Comparison of ENCODE assay signal across 17 cellular contexts in the genomic region with DNA sequence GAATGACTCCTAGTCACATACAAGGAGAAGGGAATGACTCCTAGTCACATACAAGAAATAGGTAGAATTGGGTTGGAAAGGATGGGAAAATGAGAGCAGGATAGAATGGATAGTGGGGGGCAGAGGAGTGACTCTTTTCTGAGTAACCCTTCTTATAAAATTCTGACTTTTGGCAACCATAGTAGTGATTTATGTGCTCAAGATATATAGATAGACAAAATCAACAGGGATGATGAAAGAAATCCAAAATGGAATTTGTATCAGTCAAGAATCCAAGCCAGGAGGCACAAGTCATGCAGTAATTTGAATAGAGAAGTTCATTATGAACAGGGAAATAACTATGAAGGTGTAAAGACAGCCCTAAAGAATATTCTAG. TPM values are rescaled to one million over a fixed set of nuclear protein-coding genes. Genes with fewer than 3 reads are reported as not detected.
DNase-seq lines count a peak whose midpoint lies in the region; ATAC-seq and TF ChIP-seq lines count a peak whose summit lies in the region.
"Had no signal": no experiment of that assay in that cellular context is flagged by ENCODE, and none has a peak within 500 bp of the region (broad histone marks: within the 10 kb centered on the region; RNA-seq: fewer than 3 reads in every experiment).

No MANE protein-coding gene starts in this region.

- TF ChIP-seq EP300 in SK-N-SH (IDR thresholded peaks at IDR 0.05; ENCODE audit: borderline replicate concordance in 1 of 2, low read depth in 1 of 2, low read length in 1 of 2), result no peak

- CTCF ChIA-PET in MCF 10A (lab: Yijun Ruan, JAX), result no interaction called here
- CTCF ChIA-PET in PC-9 (lab: Charles Lee), result no interaction called here
- CTCF ChIA-PET in mammary epithelial cell (lab: Charles Lee; ENCODE audit: low non-redundant PET), result no interaction called here
- CTCF ChIA-PET in SK-N-SH (lab: Yijun Ruan, JAX), result interaction anchor here (1.0 kb wide), 1 partner anchor 843 kb away, joined by 3 read pairs; no protein-coding TSS in a partner anchor

- TF ChIP-seq CTCF in MCF 10A (IDR thresholded peaks at IDR 0.05; ENCODE audit: unreplicated experiment) (no peak), breast epithelium (IDR thresholded peaks at IDR 0.05) (no peak), PC-9 (conservative IDR thresholded peaks at IDR 0.05) (no peak), mammary epithelial cell (conservative IDR thresholded peaks at IDR 0.05 in 1 of 2, IDR thresholded peaks at IDR 0.05 in 1 of 2; ENCODE audit: extremely low read depth in 1 of 2, insufficient read depth in 1 of 2, low read depth in 1 of 2, low read length in 2 of 2) (no peak), SK-N-SH (IDR thresholded peaks at IDR 0.05) (no peak), HFFc6 (IDR thresholded peaks at IDR 0.05) (no peak)

- H3K36me3 ChIP-seq in breast epithelium (no peaks in the 10 kb centered on the region), PC-9 (ENCODE audit: low read depth) (no peaks in the 10 kb centered on the region), mammary epithelial cell (ENCODE audit: insufficient read depth, low read length) (no peaks in the 10 kb centered on the region), SK-N-SH (replicated peaks in 1 of 2; ENCODE audit: control insufficient read depth in 1 of 2, insufficient read depth in 2 of 2, low read length in 1 of 2) (no peaks in the 10 kb centered on the region)

- no peaks in the 10 kb centered on the region for H3K79me2 ChIP-seq in PC-9 (ENCODE audit: low read depth)
- no peaks in the 10 kb centered on the region for H3K79me2 ChIP-seq in mammary epithelial cell (ENCODE audit: insufficient read depth, low read length)
- no peaks in the 10 kb centered on the region for H3K79me2 ChIP-seq in SK-N-SH (ENCODE audit: insufficient read depth)

- H3K9me3 ChIP-seq in breast epithelium (no peaks in the 10 kb centered on the region), PC-9 (ENCODE audit: insufficient read depth, low read depth) (peaks cover 7% of the 10 kb centered on the region; the same call in 1 of the 2 replicates), mammary epithelial cell (replicated peaks; ENCODE audit: insufficient read depth, low read length) (no peaks in the 10 kb centered on the region), SK-N-SH (no peaks in the 10 kb centered on the region)

- no peak for TF ChIP-seq POLR2A in breast epithelium (IDR thresholded peaks at IDR 0.05)

- dilution Hi-C loops in mammary epithelial cell (cut with HindIII; ENCODE audit: low sequenced_read_pairs), result no loop called here

- H3K4me1 ChIP-seq in breast epithelium (no peaks in the 10 kb centered on the region), PC-9 (replicated peaks; ENCODE audit: insufficient read depth) (peaks cover 46% of the 10 kb centered on the region), mammary epithelial cell (ENCODE audit: insufficient read depth, low read length) (peaks cover 38% of the 10 kb centered on the region), SK-N-SH (ENCODE audit: control insufficient read depth in 1 of 2, insufficient read depth in 2 of 2, low read depth in 1 of 2, low read length in 1 of 2) (no peaks in the 10 kb centered on the region)

- no TSS peak for BruUV-seq in MCF 10A (replicated peaks; lab: Mats Ljungman, UMichigan)
- no TSS peak for BruUV-seq in PC-9 (replicated peaks; lab: Mats Ljungman, UMichigan)
- BruUV-seq in mammary epithelial cell (replicated peaks; lab: Mats Ljungman, UMichigan), result no TSS peak

- H3K27ac Mint-ChIP-seq in MCF 10A (ENCODE audit: low read depth, unreplicated experiment) (peak overlapping the region; percentile 47), HFFc6 (no peak overlapping the region)
- H3K27ac Mint-ChIP-seq: CD4-positive, alpha-beta T cell had no signal

- no peaks in the 10 kb centered on the region for H3K27me3 Mint-ChIP-seq in MCF 10A (ENCODE audit: insufficient read depth, unreplicated experiment)
- peaks cover 10% of the 10 kb centered on the region for H3K27me3 Mint-ChIP-seq in HFFc6 (ENCODE audit: insufficient read depth)

- no peaks in the 10 kb centered on the region for H3K27me3 ChIP-seq in breast epithelium
- no peaks in the 10 kb centered on the region for H3K27me3 ChIP-seq in PC-9 (ENCODE audit: insufficient read depth, low read depth)
- H3K27me3 ChIP-seq in mammary epithelial cell (ENCODE audit: insufficient read depth, low read length), result no peaks in the 10 kb centered on the region
- H3K27me3 ChIP-seq in SK-N-SH (ENCODE audit: insufficient read depth), result no peaks in the 10 kb centered on the region

- intact Hi-C loops in MCF 10A (cut with micrococcal nuclease) (no loop called here), breast epithelium (cut with DNase I; ENCODE audit: low total_unique reads) (no loop called here), PC-9 (cut with micrococcal nuclease; ENCODE audit: unreplicated experiment) (no loop called here), mammary epithelial cell (cut with micrococcal nuclease) (no loop called here)

- H3F3A ChIP-seq in PC-9 (ENCODE audit: insufficient read depth, low read depth) (peaks cover 26% of the 10 kb centered on the region), SK-N-SH (replicated peaks; ENCODE audit: insufficient read depth) (peaks cover 12% of the 10 kb centered on the region)

- TF ChIP-seq RAD21 in SK-N-SH (IDR thresholded peaks at IDR 0.05; ENCODE audit: low read length), result no peak

- H3K4me2 ChIP-seq in PC-9 (no peak overlapping the region), mammary epithelial cell (ENCODE audit: insufficient read depth, low read depth, low read length) (no peak overlapping the region), SK-N-SH (no peak overlapping the region)

- H3K27ac ChIP-seq in breast epithelium, result no peak overlapping the region
- H3K27ac ChIP-seq in PC-9, result peak overlapping the region; percentile 50
- peak overlapping the region; percentile 9 for H3K27ac ChIP-seq in mammary epithelial cell (ENCODE audit: insufficient read depth, low read depth, low read length)
- no peak overlapping the region; a peak in 1 of 4 replicates for H3K27ac ChIP-seq in SK-N-SH (ENCODE audit: low read depth in 2 of 2, low read length in 1 of 2)

- POLR2A ChIA-PET in MCF 10A (lab: Yijun Ruan, JAX) (interaction anchor here (1.2 kb wide), 1 partner anchor 11 kb away, joined by 4 read pairs; no protein-coding TSS in a partner anchor), PC-9 (lab: Charles Lee; ENCODE audit: unreplicated experiment) (no interaction called here), SK-N-SH (lab: Yijun Ruan, JAX) (no interaction called here)

- H3K9ac ChIP-seq in mammary epithelial cell (ENCODE audit: insufficient read depth, low read length) (no peak overlapping the region), SK-N-SH (no peak overlapping the region)

- H2AFZ ChIP-seq in PC-9 (no peak overlapping the region), mammary epithelial cell (ENCODE audit: low read depth, low read length) (no peak overlapping the region), SK-N-SH (ENCODE audit: low read depth) (no peak overlapping the region)

- H3K4me3 Mint-ChIP-seq in MCF 10A (ENCODE audit: unreplicated experiment) (no peak overlapping the region), HFFc6 (no peak overlapping the region)
- H3K4me3 Mint-ChIP-seq: CD4-positive, alpha-beta T cell had no signal

- H3K4me3 ChIP-seq in breast epithelium (no peak overlapping the region), PC-9 (no peak overlapping the region), mammary epithelial cell (replicated peaks in 1 of 3; ENCODE audit: insufficient read depth in 1 of 3, low read depth in 2 of 3, low read length in 3 of 3) (no peak overlapping the region), SK-N-SH (ENCODE audit: low read depth in 2 of 2, low read length in 1 of 2) (no peak overlapping the region)

- H3K9me3 Mint-ChIP-seq in MCF 10A (ENCODE audit: unreplicated experiment), result no peaks in the 10 kb centered on the region
- no peaks in the 10 kb centered on the region for H3K9me3 Mint-ChIP-seq in HFFc6
- H3K9me3 Mint-ChIP-seq: CD4-positive, alpha-beta T cell had no signal

- H3K9me2 ChIP-seq in PC-9 (ENCODE audit: insufficient read depth) (no peaks in the 10 kb centered on the region), SK-N-SH (no peaks in the 10 kb centered on the region)

- in situ Hi-C loops in mammary epithelial cell (cut with MboI; ENCODE audit: low sequenced_read_pairs in 2 of 2), result loop anchor here (25.0 kb wide), 1 partner anchor 171 kb away; no protein-coding TSS in a partner anchor

- H3K36me3 Mint-ChIP-seq in MCF 10A (ENCODE audit: insufficient read depth, unreplicated experiment), result peaks cover 5% of the 10 kb centered on the region
- no peaks in the 10 kb centered on the region for H3K36me3 Mint-ChIP-seq in HFFc6 (ENCODE audit: low read depth)

- H4K20me1 ChIP-seq in PC-9 (ENCODE audit: insufficient read depth) (no peaks in the 10 kb centered on the region), mammary epithelial cell (ENCODE audit: insufficient read depth, low read length) (no peaks in the 10 kb centered on the region), SK-N-SH (ENCODE audit: insufficient read depth) (no peaks in the 10 kb centered on the region)

- no peak for ATAC-seq in HG02759 (IDR thresholded peaks at IDR 0.05; ENCODE audit: unreplicated experiment)

- peaks cover 60% of the 10 kb centered on the region for H3K4me1 Mint-ChIP-seq in MCF 10A (ENCODE audit: insufficient read depth, unreplicated experiment)
- H3K4me1 Mint-ChIP-seq in HFFc6 (ENCODE audit: low read depth), result peaks cover 51% of the 10 kb centered on the region

- DNase-seq in MCF 10A (ENCODE audit: unreplicated experiment), result no peak
- no peak for DNase-seq in breast epithelium (ENCODE audit: low spot score in 2 of 2)
- DNase-seq in PC-9, result no peak
- no peak for DNase-seq in mammary epithelial cell
- DNase-seq in SK-N-SH, result no peak
- DNase-seq in activated naive CD4-positive, alpha-beta T cell treated with anti-CD3 and anti-CD28 coated beads, Interleukin-2, amount 50 U/mL, for 16 hours, result no peak
- no peak for DNase-seq in HFFc6
- DNase-seq: CD4-positive, alpha-beta T cell; GOT3; IMR-90; Karpas-422; NCI-H1092 treated with DMSO at 0.1 percent for 48 hours; NCI-H2081; NCI-H510A; NCI-H748 treated with DMSO at 0.1 percent for 48 hours; RPMI8226 had no signal

RNA-seq across cellular contexts. Expression of a gene that starts 41.7 kb away (rescaled TPM):
- total RNA-seq in MCF 10A (2022) (23.2 and 27.7 TPM in 2 replicates), breast epithelium (10 to 100 TPM in 1 of 3 donors, 1 to 10 TPM in 2; 6.9 to 10.2 (median 8.5) TPM), PC-9 (2021) (5.5 and 6.0 TPM in 2 replicates), mammary epithelial cell (10 to 100 TPM in 1 of 2 donors, 1 to 10 TPM in 1; 5.7 to 17.6 TPM)
- polyA plus RNA-seq in mammary epithelial cell (7.3 TPM), SK-N-SH (2012; rRNA removed) (5.4 and 9.2 TPM in 2 replicates)
- 14.4 TPM for polyA minus RNA-seq in mammary epithelial cell
- 3.7 and 3.8 TPM in 2 replicates for polyA plus RNA-seq in SK-N-SH (2012; cell fraction: cytosol; rRNA removed)
- 24.9 and 33.5 TPM in 2 replicates for polyA plus RNA-seq in SK-N-SH (2012; cell fraction: nucleus; rRNA removed)
- 1 to 10 TPM; 2.8 to 4.6 (median 4.1) TPM for total RNA-seq in HFFc6 (2021; fragmentation: NEBNext Ultra II Directional; extraction: Animal tissue kit (Norgen Biotek cat#: 25700))

RNA-seq across cellular contexts. Expression of a gene that starts 41.8 kb away (rescaled TPM):
- 19.8 and 24.3 TPM in 2 replicates for total RNA-seq in MCF 10A (2022)
- 10 to 100 TPM; 12.0 to 22.0 (median 20.0) TPM for total RNA-seq in breast epithelium
- 18.4 and 20.9 TPM in 2 replicates for total RNA-seq in PC-9 (2021)
- total RNA-seq in mammary epithelial cell, result 10 to 100 TPM; 24.7 to 38.0 TPM
- polyA plus RNA-seq in mammary epithelial cell, result 38.7 TPM
- polyA minus RNA-seq in mammary epithelial cell, result 65.7 TPM
- polyA plus RNA-seq in SK-N-SH (2012; rRNA removed), result 14.1 and 14.5 TPM in 2 replicates
- polyA plus RNA-seq in SK-N-SH (2012; cell fraction: cytosol; rRNA removed), result 16.3 and 17.8 TPM in 2 replicates
- polyA plus RNA-seq in SK-N-SH (2012; cell fraction: nucleus; rRNA removed), result 11.1 and 16.0 TPM in 2 replicates
- total RNA-seq in HFFc6 (2021; fragmentation: NEBNext Ultra II Directional; extraction: Animal tissue kit (Norgen Biotek cat#: 25700)), result 10 to 100 TPM; 18.7 to 23.7 (median 20.4) TPM

Comparison
In these comparisons a context has a peak if more than half of its experiments do, and no peak if none do; other contexts are left out.
1. H3K27ac ChIP-seq: peak in PC-9 (single experiment) and mammary epithelial cell (single experiment); none in breast epithelium (0 of 2) and SK-N-SH (0 of 2).